24 cellular contexts compared by ENCODE assay signal in genomic region chr13:113577881-113578435, GRCh38.
"Had no signal": no experiment of that assay in that cellular context is flagged by ENCODE, and none has a peak within 500 bp of the region (broad histone marks: within the 10 kb centered on the region; RNA-seq: fewer than 3 reads in every experiment).

No MANE protein-coding gene starts in this region.

- H3K36me3 ChIP-seq: colonic mucosa, gastroesophageal sphincter, heart left ventricle, left lung, lower lobe of right lung had no signal

- ATAC-seq: effector memory CD8-positive, alpha-beta T cell; esophagus mucosa; foreskin keratinocyte; gastroesophageal sphincter; heart left ventricle; left cardiac atrium; left lung; left ventricle myocardium superior; lower lobe of right lung; mucosa of descending colon had no signal

- H3K4me2 ChIP-seq: hepatocyte had no signal

- H3K9me3 ChIP-seq: colonic mucosa had no signal

- H3K4me1 ChIP-seq: colonic mucosa, gastroesophageal sphincter, heart left ventricle, left lung, lower lobe of right lung had no signal

- H3K79me2 ChIP-seq: hepatocyte had no signal

- H3K27ac ChIP-seq: colonic mucosa, epithelial cell of prostate, foreskin keratinocyte, gastroesophageal sphincter, heart left ventricle, hepatocyte, left lung, lower lobe of right lung had no signal

- H3K27me3 ChIP-seq: colonic mucosa, foreskin keratinocyte, gastroesophageal sphincter, heart left ventricle, hepatocyte, left lung had no signal

- DNase-seq: colonic mucosa; cortex of kidney; effector CD8-positive, alpha-beta T cell; effector memory CD8-positive, alpha-beta T cell; erythroblast; foreskin keratinocyte; hypothalamus; immature natural killer cell; islet precursor cell; kidney glomerular epithelial cell; left cardiac atrium; left ventricle myocardium superior; lower lobe of right lung; mesenchymal stem cell; mucosa of descending colon had no signal

- FAIRE-seq: endometrium, frontal cortex, kidney had no signal

- H2AFZ ChIP-seq: hepatocyte had no signal

- H3K4me3 ChIP-seq: colonic mucosa, gastroesophageal sphincter, heart left ventricle, hepatocyte, left lung, lower lobe of right lung, mucosa of descending colon had no signal
